In genomic region chr12:110782922-110783321, GRCh38 we compare ENCODE assay signal across 28 cellular contexts.
"Had no signal": no experiment of that assay in that cellular context is flagged by ENCODE, and none has a peak within 500 bp of the region (broad histone marks: within the 10 kb centered on the region; RNA-seq: fewer than 3 reads in every experiment).

No MANE protein-coding gene starts in this region.

- H3K4me3 ChIP-seq: breast epithelium, heart left ventricle, right atrium auricular region, smooth muscle cell, stomach, suprapubic skin, tibial artery, upper lobe of right lung had no signal

- H3K27me3 ChIP-seq: breast epithelium, foreskin keratinocyte, heart left ventricle, right atrium auricular region, stomach, suprapubic skin, upper lobe of right lung had no signal

- H3K9me3 Mint-ChIP-seq: activated naive CD4-positive, alpha-beta T cell treated with anti-CD3 and anti-CD28 coated beads, Interleukin-2, amount 50 U/mL, for 24 hours; activated T-cell treated with anti-CD3 and anti-CD28 coated beads, Interleukin-2, amount 50 U/mL, for 24 hours; naive thymus-derived CD4-positive, alpha-beta T cell; neural crest cell; stimulated activated naive B cell treated with anti-CD40 and anti-IgM and Interleukin-4, amounts not matched to agents 10 μg/mL and 1 μg/mL and 100 μg/mL, for 72 hours had no signal

- H3K4me1 ChIP-seq: breast epithelium, foreskin keratinocyte, right atrium auricular region, stomach, suprapubic skin, tibial artery had no signal

- H3K36me3 Mint-ChIP-seq: activated naive CD4-positive, alpha-beta T cell treated with anti-CD3 and anti-CD28 coated beads, Interleukin-2, amount 50 U/mL, for 24 hours; stimulated activated naive B cell treated with anti-CD40 and anti-IgM and Interleukin-4, amounts not matched to agents 10 μg/mL and 1 μg/mL and 100 μg/mL, for 72 hours had no signal

- ATAC-seq: activated CD4-positive, CD25-positive, alpha-beta regulatory T cell treated with anti-CD3 and anti-CD28 coated beads, Interleukin-2, amount 50 U/mL, for 24 hours; esophagus mucosa; foreskin keratinocyte; heart left ventricle; naive thymus-derived CD4-positive, alpha-beta T cell; stimulated activated naive B cell treated with anti-CD40 and anti-IgM and Interleukin-4, amounts not matched to agents 10 μg/mL and 1 μg/mL and 100 μg/mL, for 72 hours; upper lobe of right lung had no signal

- H3K27me3 Mint-ChIP-seq: activated naive CD4-positive, alpha-beta T cell treated with anti-CD3 and anti-CD28 coated beads, Interleukin-2, amount 50 U/mL, for 24 hours; activated T-cell treated with anti-CD3 and anti-CD28 coated beads, Interleukin-2, amount 50 U/mL, for 24 hours; naive thymus-derived CD4-positive, alpha-beta T cell had no signal

- H3K27ac ChIP-seq: breast epithelium, foreskin keratinocyte, right atrium auricular region, stomach, suprapubic skin, tibial artery, upper lobe of right lung, VCaP had no signal

- H3K9me3 ChIP-seq: breast epithelium, heart left ventricle, right atrium auricular region, stomach, suprapubic skin, tibial artery, upper lobe of right lung had no signal

- DNase-seq: activated CD4-positive, alpha-beta T cell treated with anti-CD3 and anti-CD28 coated beads for 48 hours; activated CD4-positive, alpha-beta T cell treated with anti-CD3 and anti-CD28 coated beads, Interleukin-2, amount 50 U/mL, for 48 hours; activated CD8-positive, alpha-beta memory T cell treated with anti-CD3 and anti-CD28 coated beads, Interleukin-2, amount 50 U/mL, for 48 hours; activated gamma-delta T cell; activated T-cell treated with anti-CD3 and anti-CD28 coated beads, Interleukin-2, amount 50 U/mL, for 24 hours; central memory CD4-positive, alpha-beta T cell; endodermal cell; foreskin keratinocyte; heart left ventricle; hypothalamus; midbrain; naive thymus-derived CD4-positive, alpha-beta T cell; occipital lobe; stimulated activated CD4-positive, alpha-beta T cell treated with anti-CD3 and anti-CD28 coated beads, Interleukin-1b, Interleukin-23, amount 100 ng/mL, for 48 hours; stimulated activated naive B cell treated with anti-CD40 and anti-IgM and Interleukin-4, amounts not matched to agents 10 μg/mL and 1 μg/mL and 100 μg/mL, for 72 hours; stomach; T-helper 9 cell; tibial artery; upper lobe of right lung had no signal

- H3K27ac Mint-ChIP-seq: activated naive CD4-positive, alpha-beta T cell treated with anti-CD3 and anti-CD28 coated beads, Interleukin-2, amount 50 U/mL, for 24 hours; endodermal cell; stimulated activated naive B cell treated with anti-CD40 and anti-IgM and Interleukin-4, amounts not matched to agents 10 μg/mL and 1 μg/mL and 100 μg/mL, for 72 hours had no signal

- H3K4me2 ChIP-seq: smooth muscle cell had no signal

- H3K36me3 ChIP-seq: breast epithelium, heart left ventricle, right atrium auricular region, stomach, suprapubic skin, tibial artery, upper lobe of right lung had no signal

- H3K4me3 Mint-ChIP-seq: activated naive CD4-positive, alpha-beta T cell treated with anti-CD3 and anti-CD28 coated beads, Interleukin-2, amount 50 U/mL, for 24 hours; activated T-cell treated with anti-CD3 and anti-CD28 coated beads, Interleukin-2, amount 50 U/mL, for 24 hours; endodermal cell; naive thymus-derived CD4-positive, alpha-beta T cell; neural crest cell; stimulated activated naive B cell treated with anti-CD40 and anti-IgM and Interleukin-4, amounts not matched to agents 10 μg/mL and 1 μg/mL and 100 μg/mL, for 72 hours had no signal
